ENCODE assay signal across 9 cellular contexts in genomic region chr14:94355191-94355794, GRCh38. TPM values are rescaled to one million over a fixed set of nuclear protein-coding genes. Genes with fewer than 3 reads are reported as not detected.
DNase-seq lines count a peak whose midpoint lies in the region; FAIRE-seq and TF ChIP-seq lines count a peak whose summit lies in the region.
"Had no signal": no experiment of that assay in that cellular context is flagged by ENCODE, and none has a peak within 500 bp of the region (broad histone marks: within the 10 kb centered on the region; RNA-seq: fewer than 3 reads in every experiment).

No MANE protein-coding gene starts in this region.

- H3K23me2 ChIP-seq in H1 (ENCODE audit: low read depth, low read length) = no peaks in the 10 kb centered on the region

- H3K23ac ChIP-seq in H1 (ENCODE audit: insufficient read length) (no peak overlapping the region), mesendoderm (ENCODE audit: low read length) (no peak overlapping the region)

- no peak overlapping the region for H2BK20ac ChIP-seq in H1 (ENCODE audit: low read length)

- H2AFZ ChIP-seq in H1 (ENCODE audit: low read length) (no peak overlapping the region), OCI-LY7 (ENCODE audit: low read length) (no peak overlapping the region)

- H4K91ac ChIP-seq in H1 (replicated peaks; ENCODE audit: insufficient read length, low read length) = no peak overlapping the region

- BruUV-seq in OCI-LY7 (replicated peaks; lab: Mats Ljungman, UMichigan) = no TSS peak

- 0 out of 2 replicates have a peak overlapping the region, but pooled peaks have one; percentile 76 for H2BK15ac ChIP-seq in H1 (ENCODE audit: low read length)
- no peak overlapping the region for H2BK15ac ChIP-seq in mesendoderm (replicated peaks; ENCODE audit: low read depth)

- H3K4me2 ChIP-seq in H1 (ENCODE audit: insufficient read depth in 1 of 2, low read depth in 2 of 2, low read length in 2 of 2) = no peak overlapping the region
- no peak overlapping the region for H3K4me2 ChIP-seq in mesendoderm (ENCODE audit: low read length)
- no peak overlapping the region for H3K4me2 ChIP-seq in OCI-LY7 (ENCODE audit: low read length)

- H3K79me1 ChIP-seq in H1 (ENCODE audit: low read depth, low read length) (no peaks in the 10 kb centered on the region), mesendoderm (ENCODE audit: low read length) (no peaks in the 10 kb centered on the region)

- H3K79me2 ChIP-seq in H1 (ENCODE audit: control insufficient read depth in 1 of 2, insufficient read depth in 2 of 2, low read length in 2 of 2) = no peaks in the 10 kb centered on the region
- H3K79me2 ChIP-seq in mesendoderm (ENCODE audit: control insufficient read depth, insufficient read depth, low read length) = no peaks in the 10 kb centered on the region
- H3K79me2 ChIP-seq in OCI-LY7 (ENCODE audit: insufficient read depth, low read depth, low read length) = no peaks in the 10 kb centered on the region

- peak; percentile 83 to 87 for TF ChIP-seq RAD21 in H1 (IDR thresholded peaks at IDR 0.05 in 1 of 2, conservative IDR thresholded peaks at IDR 0.05 in 1 of 2; ENCODE audit: low read depth in 2 of 2, low read length in 2 of 2)

- TF ChIP-seq EP300 in H1 (IDR thresholded peaks at IDR 0.05; ENCODE audit: borderline replicate concordance in 1 of 2, low read depth in 2 of 2, low read length in 2 of 2) = no peak

- TF ChIP-seq POLR2A in H1 (IDR thresholded peaks at IDR 0.05; ENCODE audit: control extremely low read depth in 1 of 2, low read depth in 2 of 2, low read length in 2 of 2) = no peak

- H3K4ac ChIP-seq in H1 (replicated peaks; ENCODE audit: insufficient read length, low read depth, low read length) (no peak overlapping the region), mesendoderm (ENCODE audit: low read depth, low read length) (no peak overlapping the region)

- no peak overlapping the region for H3K27ac ChIP-seq in H1 (ENCODE audit: low read depth, low read length)
- no peak overlapping the region for H3K27ac ChIP-seq in mesendoderm (ENCODE audit: low read depth, low read length)
- H3K27ac ChIP-seq in OCI-LY7 (ENCODE audit: low read depth, low read length, poor library complexity, severe bottlenecking) = no peak overlapping the region
- H3K27ac ChIP-seq: ascending aorta had no signal

- H3K56ac ChIP-seq in H1 (replicated peaks; ENCODE audit: insufficient read length, low read depth, low read length) (no peak overlapping the region), mesendoderm (ENCODE audit: low read length) (no peak overlapping the region)

- POLR2A ChIA-PET in H1 (lab: Charles Lee; ENCODE audit: partially characterized antibody) (interaction anchor here (1.0 kb wide), 1 partner anchor 10 kb away, joined by 3 read pairs; no protein-coding TSS in a partner anchor), OCI-LY7 (lab: Charles Lee) (no interaction called here)

- H2BK12ac ChIP-seq in H1 (ENCODE audit: low read depth, low read length) = no peak overlapping the region

- intact Hi-C loops in OCI-LY7 (cut with micrococcal nuclease; ENCODE audit: unreplicated experiment) = no loop called here

- H3K18ac ChIP-seq in H1 (ENCODE audit: extremely low read depth, low read length) (no peak overlapping the region; the same call in 1 of the 2 replicates), mesendoderm (ENCODE audit: low read length) (no peak overlapping the region)

- DNase-seq in Caki2 (ENCODE audit: low read depth) = peak; percentile 66
- DNase-seq in Kasumi-1 (lab: John Stamatoyannopoulos, UW) = peak; percentile 12 to 60
- DNase-seq in H1 (ENCODE audit: low read depth in 1 of 2, low spot score in 2 of 2) = peak; percentile 56 to 61
- peak; percentile 77 for DNase-seq in mesendoderm
- no peak for DNase-seq in T-helper 1 cell
- no peak for DNase-seq in OCI-LY7 (ENCODE audit: low spot score)
- no peak for DNase-seq in dermis blood vessel endothelial cell
- no peak for DNase-seq in NCI-H446 (lab: John Stamatoyannopoulos, UW)

- H3K27me3 ChIP-seq in H1 (replicated peaks in 1 of 4; ENCODE audit: control insufficient read depth in 3 of 4, extremely low read depth in 1 of 4, insufficient read depth in 3 of 4, low read length in 3 of 4) (no peaks in the 10 kb centered on the region), mesendoderm (ENCODE audit: insufficient read depth, low read length, poor library complexity) (no peaks in the 10 kb centered on the region)
- H3K27me3 ChIP-seq: ascending aorta had no signal

- in situ Hi-C loops in Caki2 (cut with HindIII; ENCODE audit: low pct_unique_long_range_greater_than_20kb, low sequenced_read_pairs) = no loop called here

- no peaks in the 10 kb centered on the region for H4K20me1 ChIP-seq in H1 (replicated peaks in 1 of 2; ENCODE audit: control insufficient read depth in 1 of 2, insufficient read depth in 2 of 2, low read length in 2 of 2)
- H4K20me1 ChIP-seq in OCI-LY7 (ENCODE audit: insufficient read depth, low read length) = no peaks in the 10 kb centered on the region

- peak; percentile 74 to 82 (median 75) for TF ChIP-seq CTCF in H1 (IDR thresholded peaks at IDR 0.05; ENCODE audit: control extremely low read depth in 1 of 3, insufficient read depth in 1 of 3, low read depth in 1 of 3, low read length in 3 of 3)
- no peak for TF ChIP-seq CTCF in OCI-LY7 (conservative IDR thresholded peaks at IDR 0.05; ENCODE audit: low read length)

- H3K4me3 ChIP-seq in H1 (ENCODE audit: extremely low read depth in 1 of 4, insufficient read depth in 2 of 4, low read depth in 3 of 4, low read length in 4 of 4) = no peak overlapping the region
- H3K4me3 ChIP-seq in mesendoderm (ENCODE audit: low read length) = no peak overlapping the region
- H3K4me3 ChIP-seq in OCI-LY7 (ENCODE audit: low read depth, low read length, poor library complexity, severe bottlenecking) = no peak overlapping the region
- H3K4me3 ChIP-seq: ascending aorta had no signal

- H2AK5ac ChIP-seq in H1 (ENCODE audit: low read depth, low read length) (no peak overlapping the region), mesendoderm (ENCODE audit: low read length) (no peak overlapping the region)

- H4K8ac ChIP-seq in H1 (ENCODE audit: extremely low read depth, insufficient read depth, low read length) (no peak overlapping the region), mesendoderm (ENCODE audit: low read depth, low read length) (no peak overlapping the region)

- H3K9ac ChIP-seq in H1 (replicated peaks in 1 of 4; ENCODE audit: extremely low read depth in 1 of 4, low read depth in 3 of 4, low read length in 3 of 4) (no peak overlapping the region), mesendoderm (ENCODE audit: low read length) (no peak overlapping the region)

- CTCF ChIA-PET in H1 (lab: Charles Lee; ENCODE audit: partially characterized antibody) (interaction anchor here (0.6 to 2.7 kb wide), 18 partner anchors 9 to 302 kb away, joined by 3 to 15 read pairs (median 4); no protein-coding TSS in a partner anchor), OCI-LY7 (lab: Charles Lee; ENCODE audit: unreplicated experiment) (no interaction called here)

- H2BK120ac ChIP-seq in H1 (replicated peaks; ENCODE audit: low read depth, low read length) (no peak overlapping the region), mesendoderm (ENCODE audit: low read depth, low read length) (no peak overlapping the region)

- H3K4me1 ChIP-seq in H1 (replicated peaks in 1 of 4; ENCODE audit: control insufficient read depth in 3 of 4, insufficient read depth in 4 of 4, low read length in 3 of 4) (peaks cover 0 to 8% (median 3%) of the 10 kb centered on the region in 4 experiments; a peak in 1 of 7 replicates), mesendoderm (ENCODE audit: control insufficient read depth, low read depth, low read length) (no peaks in the 10 kb centered on the region), OCI-LY7 (ENCODE audit: insufficient read depth, low read length, poor library complexity, severe bottlenecking) (no peaks in the 10 kb centered on the region)
- H3K4me1 ChIP-seq: ascending aorta had no signal

- WGBS in H1 (ENCODE audit: extremely low coverage in 1 of 2, insufficient coverage in 1 of 2, insufficient read length in 1 of 2, insufficient replicate concordance in 2 of 2, low coverage in 1 of 2, low lambda C conversion rate in 2 of 2, missing lambda C conversion rate in 1 of 2), 2 experiments = 35% methylated on average over 15 of the region's 15 CpGs; no CpG with 5 or more reads in 1 of the 2 experiments
- no CpG with 5 or more reads among the region's 15 CpGs for WGBS in mesendoderm (ENCODE audit: extremely low coverage, insufficient coverage, low lambda C conversion rate)

- no peaks in the 10 kb centered on the region for H3K9me2 ChIP-seq in OCI-LY7 (ENCODE audit: insufficient read depth, low read length)

- no peak overlapping the region for H3K14ac ChIP-seq in H1 (ENCODE audit: insufficient read length)

- H3K9me3 ChIP-seq in H1 (ENCODE audit: insufficient read depth in 2 of 2, low read depth in 1 of 2, low read length in 1 of 2) (no peaks in the 10 kb centered on the region), OCI-LY7 (ENCODE audit: low read length) (no peaks in the 10 kb centered on the region)
- H3K9me3 ChIP-seq: ascending aorta had no signal

- H3K36me3 ChIP-seq in H1 (ENCODE audit: control insufficient read depth in 2 of 4, insufficient read depth in 4 of 4, low read length in 3 of 4) (no peaks in the 10 kb centered on the region), mesendoderm (ENCODE audit: control insufficient read depth, insufficient read depth, low read length) (no peaks in the 10 kb centered on the region), OCI-LY7 (ENCODE audit: insufficient read depth, low read length) (no peaks in the 10 kb centered on the region)
- H3K36me3 ChIP-seq: ascending aorta had no signal

- H4K5ac ChIP-seq in H1 (ENCODE audit: insufficient read length, low read depth, low read length) (no peak overlapping the region), mesendoderm (ENCODE audit: low read length) (no peak overlapping the region)

- H2BK5ac ChIP-seq in H1 (ENCODE audit: low read depth, low read length) (no peak overlapping the region), mesendoderm (ENCODE audit: low read length) (no peak overlapping the region)

- peak; percentile 88 for FAIRE-seq in H1 (lab: Jason Lieb, UNC)

RNA-seq across cellular contexts. Expression of gene SERPINA2, which starts 11.2 kb away (rescaled TPM):
- total RNA-seq in Caki2 (2014; rRNA removed; shearing (Covaris generic); ENCODE audit: low replicate concordance) = not detected in 2 replicates
- not detected in 2 replicates for total RNA-seq in H1 (2021; fragmentation: NEBNext Ultra II Directional; extraction: Animal tissue kit (Norgen Biotek cat#: 25700))
- not detected in 2 replicates for polyA plus RNA-seq in H1 (2011; rRNA removed)
- polyA plus RNA-seq in H1 (2011; cell fraction: cytosol; rRNA removed) = not detected
- polyA plus RNA-seq in H1 (2011; cell fraction: nucleus; rRNA removed) = not detected
- not detected in 4 replicates for polyA plus RNA-seq in H1 (2012, experiment 1 of 2)
- not detected for polyA plus RNA-seq in H1 (2012, experiment 2 of 2)
- not detected for polyA plus RNA-seq in H1 (2013, experiment 1 of 2)
- not detected for polyA plus RNA-seq in H1 (2013, experiment 2 of 2)
- not detected in 2 replicates for polyA minus RNA-seq in H1 (2011; rRNA and poly(A)+ RNA removed)
- not detected for polyA minus RNA-seq in H1 (2011; cell fraction: cytosol; rRNA and poly(A)+ RNA removed)
- polyA minus RNA-seq in H1 (2011; cell fraction: nucleus; rRNA and poly(A)+ RNA removed) = not detected
- not detected for polyA plus RNA-seq in mesendoderm (2013, experiment 1 of 2)
- polyA plus RNA-seq in mesendoderm (2013, experiment 2 of 2) = not detected
- not detected in 2 replicates for total RNA-seq in OCI-LY7 (2014; rRNA removed; shearing (Covaris generic))
- total RNA-seq in OCI-LY7 (2022) = not detected in 2 replicates
- total RNA-seq in dermis blood vessel endothelial cell = not detected in 2 replicates
- total RNA-seq: ascending aorta had no signal

RNA-seq across cellular contexts. Expression of gene SERPINA6, which starts 32.2 kb away (rescaled TPM):
- total RNA-seq in Caki2 (2014; rRNA removed; shearing (Covaris generic); ENCODE audit: low replicate concordance) = 3.8 and 8.7 TPM in 2 replicates
- total RNA-seq in H1 (2021; fragmentation: NEBNext Ultra II Directional; extraction: Animal tissue kit (Norgen Biotek cat#: 25700)) = not detected in 2 replicates
- not detected in 2 replicates for polyA plus RNA-seq in H1 (2011; rRNA removed)
- not detected for polyA plus RNA-seq in H1 (2011; cell fraction: cytosol; rRNA removed)
- polyA plus RNA-seq in H1 (2011; cell fraction: nucleus; rRNA removed) = not detected
- polyA plus RNA-seq in H1 (2012, experiment 1 of 2) = not detected in 4 replicates
- polyA plus RNA-seq in H1 (2012, experiment 2 of 2) = not detected
- not detected for polyA plus RNA-seq in H1 (2013, experiment 1 of 2)
- polyA plus RNA-seq in H1 (2013, experiment 2 of 2) = not detected
- polyA minus RNA-seq in H1 (2011; rRNA and poly(A)+ RNA removed) = not detected in 2 replicates
- polyA minus RNA-seq in H1 (2011; cell fraction: cytosol; rRNA and poly(A)+ RNA removed) = not detected
- not detected for polyA minus RNA-seq in H1 (2011; cell fraction: nucleus; rRNA and poly(A)+ RNA removed)
- not detected for polyA plus RNA-seq in mesendoderm (2013, experiment 1 of 2)
- polyA plus RNA-seq in mesendoderm (2013, experiment 2 of 2) = not detected
- not detected in 2 replicates for total RNA-seq in OCI-LY7 (2014; rRNA removed; shearing (Covaris generic))
- total RNA-seq in OCI-LY7 (2022) (not detected in 2 replicates), dermis blood vessel endothelial cell (not detected in 2 replicates)
- total RNA-seq: ascending aorta had no signal

RNA-seq across cellular contexts. Expression of gene SERPINA1, which starts 33.1 kb away (rescaled TPM):
- total RNA-seq in Caki2 (2014; rRNA removed; shearing (Covaris generic); ENCODE audit: low replicate concordance) = 0.24 and 1.1 TPM in 2 replicates
- not detected in 2 replicates for total RNA-seq in H1 (2021; fragmentation: NEBNext Ultra II Directional; extraction: Animal tissue kit (Norgen Biotek cat#: 25700))
- 0.06 and 0.08 TPM in 2 replicates for polyA plus RNA-seq in H1 (2011; rRNA removed)
- polyA plus RNA-seq in H1 (2011; cell fraction: cytosol; rRNA removed) = 0.70 TPM
- polyA plus RNA-seq in H1 (2011; cell fraction: nucleus; rRNA removed) = not detected
- polyA plus RNA-seq in H1 (2012, experiment 1 of 2) = 0.15 to 0.18 TPM (median 0.16 TPM) in 3 of 4 replicates, not detected in the other
- 0.22 TPM for polyA plus RNA-seq in H1 (2012, experiment 2 of 2)
- 0.08 TPM for polyA plus RNA-seq in H1 (2013, experiment 1 of 2)
- 0.11 TPM for polyA plus RNA-seq in H1 (2013, experiment 2 of 2)
- 0.95 TPM in 1 of 2 replicates, not detected in the other for polyA minus RNA-seq in H1 (2011; rRNA and poly(A)+ RNA removed)
- not detected for polyA minus RNA-seq in H1 (2011; cell fraction: cytosol; rRNA and poly(A)+ RNA removed)
- not detected for polyA minus RNA-seq in H1 (2011; cell fraction: nucleus; rRNA and poly(A)+ RNA removed)
- polyA plus RNA-seq in mesendoderm (2013, experiment 1 of 2) = not detected
- 0.03 TPM for polyA plus RNA-seq in mesendoderm (2013, experiment 2 of 2)
- total RNA-seq in OCI-LY7 (2014; rRNA removed; shearing (Covaris generic)) = not detected in 2 replicates
- total RNA-seq in OCI-LY7 (2022) (not detected in 2 replicates), dermis blood vessel endothelial cell (0.23 and 0.51 TPM in 2 replicates)

Comparison
In these comparisons a context has a peak if more than half of its experiments do, and no peak if none do; other contexts are left out.
1. DNase-seq: peak in Caki2 (single experiment), Kasumi-1 (2 of 2), H1 (2 of 2) and mesendoderm (single experiment); none in T-helper 1 cell (0 of 5), OCI-LY7 (single experiment), dermis blood vessel endothelial cell (single experiment) and NCI-H446 (0 of 2).